9 cellular contexts compared by ENCODE assay signal in the genomic region with DNA sequence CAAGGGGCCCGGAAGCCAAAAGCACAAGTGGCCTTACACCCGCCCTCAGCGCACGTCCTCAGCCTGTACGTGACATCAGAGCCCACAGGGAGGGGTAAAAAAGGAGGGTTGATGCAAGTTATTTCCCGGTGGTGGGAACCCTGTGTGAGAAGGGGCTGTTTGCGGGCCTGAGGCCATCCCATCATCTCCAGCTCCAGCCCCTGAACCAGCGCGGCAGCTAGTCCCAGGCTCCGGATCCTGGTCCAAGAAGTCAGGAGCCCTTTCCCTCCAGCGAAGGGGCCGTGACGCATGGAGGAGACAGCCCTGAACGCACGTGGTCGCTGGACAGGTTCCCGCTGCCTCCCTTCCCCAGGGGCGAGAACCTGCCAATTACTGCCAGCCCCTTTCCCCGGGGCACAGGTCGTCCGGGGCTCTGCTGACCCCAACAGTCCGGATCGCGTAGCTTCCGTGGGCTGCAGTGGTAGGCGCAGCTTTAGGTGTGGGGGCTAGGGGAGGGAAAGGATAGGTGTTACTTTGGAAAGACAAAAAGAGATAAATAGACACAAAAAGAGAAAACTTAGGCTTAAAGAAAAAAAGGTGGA. TPM values are rescaled to one million over a fixed set of nuclear protein-coding genes. Genes with fewer than 3 reads are reported as not detected.
DNase-seq lines count a peak whose midpoint lies in the region; ATAC-seq and TF ChIP-seq lines count a peak whose summit lies in the region.
"Had no signal": no experiment of that assay in that cellular context is flagged by ENCODE, and none has a peak within 500 bp of the region (broad histone marks: within the 10 kb centered on the region; RNA-seq: fewer than 3 reads in every experiment).

No MANE protein-coding gene starts in this region.

- peaks cover 0 to 6% (median 0%) of the 10 kb centered on the region in 6 donors for H3K9me3 Mint-ChIP-seq in immature natural killer cell

- in situ Hi-C loops in HAP-1 (cut with MboI; ENCODE audit: low sequenced_read_pairs): no loop called here

- H3K4me3 ChIP-seq in HAP-1 (peak overlapping the region; percentile 31), PC-9 (peak overlapping the region; percentile 52), smooth muscle cell (peak overlapping the region; percentile 68)

- H4K20me1 ChIP-seq in PC-9 (ENCODE audit: insufficient read depth) (no peaks in the 10 kb centered on the region), smooth muscle cell (ENCODE audit: low read depth) (no peaks in the 10 kb centered on the region)

- H3K4me1 Mint-ChIP-seq in immature natural killer cell: peaks cover 33 to 35% of the 10 kb centered on the region in 2 donors

- intact Hi-C loops in PC-9 (cut with micrococcal nuclease; ENCODE audit: unreplicated experiment): no loop called here

- ATAC-seq in GM21515 (IDR thresholded peaks at IDR 0.05; ENCODE audit: unreplicated experiment): no peak

- H3K9me3 ChIP-seq in HAP-1 (no peaks in the 10 kb centered on the region), PC-9 (ENCODE audit: insufficient read depth, low read depth) (no peaks in the 10 kb centered on the region), smooth muscle cell (replicated peaks; ENCODE audit: low read depth) (no peaks in the 10 kb centered on the region)

- WGBS in smooth muscle cell (ENCODE audit: low lambda C conversion rate): 3% methylated on average over 26 of the region's 26 CpGs

- CTCF ChIA-PET in PC-9 (lab: Charles Lee): no interaction called here

- BruUV-seq in PC-9 (replicated peaks; lab: Mats Ljungman, UMichigan): no TSS peak

- peaks cover 3 to 29% (median 19%) of the 10 kb centered on the region in 3 donors for H3K27me3 Mint-ChIP-seq in immature natural killer cell (ENCODE audit: low read depth in 3 of 3)

- DNase-seq in DMS53 treated with DMSO at 0.1 percent for 48 hours (lab: John Stamatoyannopoulos, UW; ENCODE audit: unreplicated experiment): peak; percentile 72
- DNase-seq in HAP-1 (ENCODE audit: low spot score in 2 of 2): no peak
- no peak for DNase-seq in PC-9
- peak; percentile 49 for DNase-seq in astrocyte of the hippocampus (ENCODE audit: low read depth, low spot score)
- peak; percentile 32 to 52 (median 51) for DNase-seq in immature natural killer cell
- DNase-seq in smooth muscle cell (lab: John Stamatoyannopoulos, UW; ENCODE audit: unreplicated experiment): no peak
- no peak for DNase-seq in middle frontal gyrus (ENCODE audit: extremely low spot score, low spot score)

- H3F3A ChIP-seq in PC-9 (ENCODE audit: insufficient read depth, low read depth) (no peaks in the 10 kb centered on the region), smooth muscle cell (ENCODE audit: low read depth) (no peaks in the 10 kb centered on the region)

- POLR2A ChIA-PET in PC-9 (lab: Charles Lee; ENCODE audit: unreplicated experiment): no interaction called here

- H3K4me2 ChIP-seq in PC-9 (peak overlapping the region; percentile 85), smooth muscle cell (peak overlapping the region; percentile 97)

- no peaks in the 10 kb centered on the region for H3K9me2 ChIP-seq in PC-9 (ENCODE audit: insufficient read depth)

- peaks cover 54% of the 10 kb centered on the region for H3K27me3 ChIP-seq in HAP-1 (ENCODE audit: low read depth)
- H3K27me3 ChIP-seq in PC-9 (ENCODE audit: insufficient read depth, low read depth): peaks cover 14% of the 10 kb centered on the region
- peaks cover 80% of the 10 kb centered on the region for H3K27me3 ChIP-seq in smooth muscle cell (ENCODE audit: low read depth)

- H2AFZ ChIP-seq in PC-9 (peak overlapping the region; percentile 73; the same call in 1 of the 2 replicates), smooth muscle cell (ENCODE audit: low read depth) (peak overlapping the region; percentile 65)

- H3K79me2 ChIP-seq in PC-9 (ENCODE audit: low read depth) (no peaks in the 10 kb centered on the region), smooth muscle cell (ENCODE audit: low read depth) (no peaks in the 10 kb centered on the region)

- TF ChIP-seq CTCF in PC-9 (conservative IDR thresholded peaks at IDR 0.05) (no peak), smooth muscle cell (IDR thresholded peaks at IDR 0.05; ENCODE audit: borderline replicate concordance, insufficient read depth, poor library complexity, severe bottlenecking) (no peak)

- no peaks in the 10 kb centered on the region for H3K36me3 ChIP-seq in HAP-1 (replicated peaks)
- no peaks in the 10 kb centered on the region for H3K36me3 ChIP-seq in PC-9 (ENCODE audit: low read depth)
- no peaks in the 10 kb centered on the region for H3K36me3 ChIP-seq in smooth muscle cell (ENCODE audit: low read depth)
- H3K36me3 ChIP-seq: SJSA1 had no signal

- H3K4me1 ChIP-seq in HAP-1: peaks cover 10% of the 10 kb centered on the region
- H3K4me1 ChIP-seq in PC-9 (replicated peaks; ENCODE audit: insufficient read depth): no peaks in the 10 kb centered on the region; the same call in 1 of the 2 replicates
- peaks cover 34% of the 10 kb centered on the region for H3K4me1 ChIP-seq in smooth muscle cell (ENCODE audit: low read depth)

- no peak overlapping the region for H3K27ac ChIP-seq in PC-9
- no peak overlapping the region for H3K27ac ChIP-seq in smooth muscle cell (ENCODE audit: low read depth)
- H3K27ac ChIP-seq: SJSA1 had no signal

- H3K9ac ChIP-seq in smooth muscle cell (ENCODE audit: low read depth): no peak overlapping the region

- H3K27ac Mint-ChIP-seq in immature natural killer cell: peak overlapping the region in 2 of 6 donors; percentile 36 to 74

- H3K36me3 Mint-ChIP-seq in immature natural killer cell: peaks cover 0 to 4% (median 0%) of the 10 kb centered on the region in 3 donors

- H3K4me3 Mint-ChIP-seq in immature natural killer cell: peak overlapping the region; percentile 84 to 96 (median 94)

RNA-seq across cellular contexts. Expression of a gene that starts 1.3 kb away (rescaled TPM):
- not detected in 2 replicates for total RNA-seq in PC-9 (2021)
- not detected for polyA plus RNA-seq in immature natural killer cell
- total RNA-seq in smooth muscle cell: 0.76 and 2.7 TPM in 2 replicates
- not detected in 2 replicates for polyA plus RNA-seq in smooth muscle cell

Comparison
In these comparisons a context has a peak if more than half of its experiments do, and no peak if none do; other contexts are left out.
1. DNase-seq: peak in DMS53 treated with DMSO at 0.1 percent for 48 hours (single experiment), astrocyte of the hippocampus (single experiment) and immature natural killer cell (3 of 3); none in HAP-1 (0 of 2), PC-9 (0 of 2), smooth muscle cell (single experiment) and middle frontal gyrus (single experiment).
2. Peak in every context shown above with its lines, with median percentiles within 50 percentile points of each other: H3K4me3 ChIP-seq.